In genomic region chr7:113491305-113491704, GRCh38 we compare ENCODE assay signal across 27 cellular contexts.
"Had no signal": no experiment of that assay in that cellular context is flagged by ENCODE, and none has a peak within 500 bp of the region (broad histone marks: within the 10 kb centered on the region; RNA-seq: fewer than 3 reads in every experiment).

No MANE protein-coding gene starts in this region.

- H3K27ac Mint-ChIP-seq: mesothelial cell of epicardium; naive B cell; natural killer cell; stimulated activated effector memory CD8-positive, alpha-beta T cell treated with anti-CD3 and anti-CD28 coated beads, Interleukin-12 subunit alpha, Interleukin-12 subunit beta, amount 100 ng/mL, for 72 hours; stimulated activated naive CD8-positive, alpha-beta T cell treated with anti-CD3 and anti-CD28 coated beads, Interleukin-15, Interleukin-2, amounts not matched to agents 100 ng/mL and 50 ng/mL, for 24 hours had no signal

- H3K27ac ChIP-seq: left ventricle myocardium inferior, pancreas, prostate gland, sigmoid colon, spleen, thyroid gland, transverse colon, upper lobe of left lung, vagina had no signal

- H3K4me3 ChIP-seq: left ventricle myocardium inferior, lung, pancreas, prostate gland, sigmoid colon, spleen, thyroid gland, transverse colon, upper lobe of left lung, vagina had no signal

- H3K9me3 ChIP-seq: pancreas, prostate gland, sigmoid colon, thyroid gland, transverse colon, vagina had no signal

- H3K27me3 Mint-ChIP-seq: naive B cell; stimulated activated naive CD8-positive, alpha-beta T cell treated with anti-CD3 and anti-CD28 coated beads, Interleukin-15, Interleukin-2, amounts not matched to agents 100 ng/mL and 50 ng/mL, for 24 hours had no signal

- H3K9me3 Mint-ChIP-seq: stimulated activated effector memory CD8-positive, alpha-beta T cell treated with anti-CD3 and anti-CD28 coated beads, Interleukin-12 subunit alpha, Interleukin-12 subunit beta, amount 100 ng/mL, for 72 hours; stimulated activated naive CD8-positive, alpha-beta T cell treated with anti-CD3 and anti-CD28 coated beads, Interleukin-15, Interleukin-2, amounts not matched to agents 100 ng/mL and 50 ng/mL, for 24 hours had no signal

- H3K27me3 ChIP-seq: pancreas, sigmoid colon, spleen, thyroid gland, transverse colon, upper lobe of left lung, vagina had no signal

- H3K36me3 Mint-ChIP-seq: naive B cell; stimulated activated effector memory CD8-positive, alpha-beta T cell treated with anti-CD3 and anti-CD28 coated beads, Interleukin-12 subunit alpha, Interleukin-12 subunit beta, amount 100 ng/mL, for 72 hours had no signal

- H3K36me3 ChIP-seq: left ventricle myocardium inferior, pancreas, prostate gland, sigmoid colon, spleen, thyroid gland, transverse colon, upper lobe of left lung, vagina had no signal

- H3K4me3 Mint-ChIP-seq: mesothelial cell of epicardium; natural killer cell; stimulated activated effector memory CD8-positive, alpha-beta T cell treated with anti-CD3 and anti-CD28 coated beads, Interleukin-12 subunit alpha, Interleukin-12 subunit beta, amount 100 ng/mL, for 72 hours; stimulated activated naive CD8-positive, alpha-beta T cell treated with anti-CD3 and anti-CD28 coated beads, Interleukin-15, Interleukin-2, amounts not matched to agents 100 ng/mL and 50 ng/mL, for 24 hours had no signal

- DNase-seq: hippocampal formation; kidney; left colon; left ventricle myocardium inferior; mesendoderm; naive B cell; natural killer cell; nucleus accumbens; pancreas; posterior cingulate gyrus; retina; right cardiac atrium; sigmoid colon; small intestine; spleen; stimulated activated CD4-positive, alpha-beta T cell treated with anti-CD3 and anti-CD28 coated beads, Interleukin-4, amount 100 ng/mL, for 24 hours; stimulated activated naive CD4-positive, alpha-beta T cell; substantia nigra; thyroid gland; transverse colon; upper lobe of left lung had no signal

- H3K4me1 Mint-ChIP-seq: mesothelial cell of epicardium; naive B cell; natural killer cell; stimulated activated effector memory CD8-positive, alpha-beta T cell treated with anti-CD3 and anti-CD28 coated beads, Interleukin-12 subunit alpha, Interleukin-12 subunit beta, amount 100 ng/mL, for 72 hours had no signal

- ATAC-seq: left colon; natural killer cell; pancreas; right cardiac atrium; stimulated activated effector memory CD8-positive, alpha-beta T cell treated with anti-CD3 and anti-CD28 coated beads, Interleukin-12 subunit alpha, Interleukin-12 subunit beta, amount 100 ng/mL, for 72 hours had no signal

- H3K4me1 ChIP-seq: left ventricle myocardium inferior, pancreas, prostate gland, spleen, thyroid gland, transverse colon, upper lobe of left lung, vagina had no signal
